22 cellular contexts compared by ENCODE assay signal in genomic region chr21:46540087-46540710, GRCh38.
DNase-seq lines count a peak whose midpoint lies in the region; ATAC-seq and TF ChIP-seq lines count a peak whose summit lies in the region.
"Had no signal": no experiment of that assay in that cellular context is flagged by ENCODE, and none has a peak within 500 bp of the region (broad histone marks: within the 10 kb centered on the region; RNA-seq: fewer than 3 reads in every experiment).

No MANE protein-coding gene starts in this region.

- H3K4me1 ChIP-seq in uterus, result no peaks in the 10 kb centered on the region

- DNase-seq in activated effector memory CD4-positive, alpha-beta T cell treated with Interleukin-2 at 50 U/mL for 16 hours, result peak; percentile 19
- no peak for DNase-seq in activated effector memory CD4-positive, alpha-beta T cell treated with anti-CD3 and anti-CD28 coated beads, Interleukin-2, amount 50 U/mL, for 16 hours
- DNase-seq in Jurkat, Clone E6-1 (ENCODE audit: low read depth, low spot score), result peak; percentile 41
- DNase-seq in Right ventricle myocardium superior, result no peak
- peak; percentile 28 for DNase-seq in sciatic nerve (ENCODE audit: low spot score)
- DNase-seq in NCI-H2107 treated with DMSO at 0.1 percent for 48 hours (lab: John Stamatoyannopoulos, UW; ENCODE audit: unreplicated experiment), result no peak
- no peak for DNase-seq in NCI-H2171 treated with DMSO at 0.1 percent for 48 hours (lab: John Stamatoyannopoulos, UW)
- no peak for DNase-seq in uterus
- DNase-seq: activated CD4-positive, alpha-beta T cell treated with anti-CD3 and anti-CD28 coated beads for 36 hours; activated CD8-positive, alpha-beta memory T cell treated with anti-CD3 and anti-CD28 coated beads, Interleukin-2, amount 50 U/mL, for 4 hours; activated naive CD4-positive, alpha-beta T cell treated with Interleukin-2 at 50 U/mL for 16 hours; C1 segment of cervical spinal cord; effector CD8-positive, alpha-beta T cell; esophagus squamous epithelium; kidney glomerular epithelial cell; NCI-H1092 treated with DMSO at 0.1 percent for 48 hours; NCI-H1930; NCI-H82; ovary; PC-3; SHP77 treated with DMSO at 0.1 percent for 48 hours had no signal

- no peak for TF ChIP-seq POLR2A in uterus (IDR thresholded peaks at IDR 0.05)

- intact Hi-C loops in Right ventricle myocardium superior (cut with DNase I) (no loop called here), sciatic nerve (cut with DNase I) (no loop called here), uterus (cut with DNase I; ENCODE audit: low total_unique reads) (no loop called here)

- no peaks in the 10 kb centered on the region for H3K9me3 ChIP-seq in uterus
- H3K9me3 ChIP-seq: esophagus squamous epithelium, ovary had no signal

- no peak overlapping the region for H3K27ac ChIP-seq in uterus
- H3K27ac ChIP-seq: esophagus squamous epithelium, ovary had no signal

- no peaks in the 10 kb centered on the region for H3K27me3 ChIP-seq in uterus
- H3K27me3 ChIP-seq: esophagus squamous epithelium, ovary had no signal

- H3K4me3 ChIP-seq in Jurkat, Clone E6-1 (ENCODE audit: low read length), result no peak overlapping the region
- no peak overlapping the region for H3K4me3 ChIP-seq in uterus
- H3K4me3 ChIP-seq: esophagus squamous epithelium, GM23338, ovary had no signal

- TF ChIP-seq CTCF in uterus (IDR thresholded peaks at IDR 0.05), result no peak

- peak; percentile 54 for ATAC-seq in Right ventricle myocardium superior (ENCODE audit: poor library complexity)
- no peak for ATAC-seq in sciatic nerve
- ATAC-seq: activated CD4-positive, alpha-beta T cell treated with anti-CD3 and anti-CD28 coated beads for 36 hours; GM23338; PC-3 had no signal

- no peaks in the 10 kb centered on the region for H3K36me3 ChIP-seq in uterus
- H3K36me3 ChIP-seq: ovary had no signal

Comparison
In these comparisons a context has a peak if more than half of its experiments do, and no peak if none do; other contexts are left out.
1. DNase-seq: peak in activated effector memory CD4-positive, alpha-beta T cell treated with Interleukin-2 at 50 U/mL for 16 hours (single experiment), Jurkat, Clone E6-1 (single experiment) and sciatic nerve (single experiment); none in activated effector memory CD4-positive, alpha-beta T cell treated with anti-CD3 and anti-CD28 coated beads, Interleukin-2, amount 50 U/mL, for 16 hours (single experiment), Right ventricle myocardium superior (single experiment), NCI-H2107 treated with DMSO at 0.1 percent for 48 hours (single experiment), NCI-H2171 treated with DMSO at 0.1 percent for 48 hours (single experiment) and uterus (0 of 2).